ENCODE assay signal across 2 cellular contexts in the genomic region with DNA sequence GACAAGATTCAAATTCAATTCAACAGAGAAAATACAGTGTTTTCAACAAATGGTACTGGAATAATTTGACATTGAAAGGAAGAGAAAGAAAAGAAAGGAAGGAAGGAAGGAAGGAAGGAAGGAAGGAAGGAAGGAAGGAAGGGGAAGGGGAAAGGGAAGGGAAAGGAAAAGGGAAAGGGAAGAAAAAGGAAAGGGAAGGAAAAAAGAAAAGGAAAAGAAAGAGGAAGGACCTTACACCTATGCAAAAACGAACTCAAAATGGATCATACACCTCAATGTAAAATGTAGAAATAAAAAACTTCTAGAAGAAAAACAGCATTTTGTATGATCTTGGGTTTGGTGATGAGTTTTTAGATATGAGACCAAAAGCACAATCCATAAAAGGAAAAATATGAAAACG.
TF ChIP-seq lines count a peak whose summit lies in the region.

No MANE protein-coding gene starts in this region.

TF ChIP-seq in HepG2, 621 proteins besides CTCF, POLR2A, EP300 and RAD21:
- peak; percentile 70 for TF ChIP-seq HNRNPK (IDR thresholded peaks at IDR 0.05; ENCODE audit: low read depth, low read length, poor library complexity, severe bottlenecking)
- no peak for TF ChIP-seq ZSCAN21 (CRISPR knock-in tag; IDR thresholded peaks at IDR 0.05; ENCODE audit: borderline replicate concordance)

TF ChIP-seq in WTC11, 78 proteins besides CTCF, POLR2A, EP300 and RAD21:
- TF ChIP-seq, protein P1, sequence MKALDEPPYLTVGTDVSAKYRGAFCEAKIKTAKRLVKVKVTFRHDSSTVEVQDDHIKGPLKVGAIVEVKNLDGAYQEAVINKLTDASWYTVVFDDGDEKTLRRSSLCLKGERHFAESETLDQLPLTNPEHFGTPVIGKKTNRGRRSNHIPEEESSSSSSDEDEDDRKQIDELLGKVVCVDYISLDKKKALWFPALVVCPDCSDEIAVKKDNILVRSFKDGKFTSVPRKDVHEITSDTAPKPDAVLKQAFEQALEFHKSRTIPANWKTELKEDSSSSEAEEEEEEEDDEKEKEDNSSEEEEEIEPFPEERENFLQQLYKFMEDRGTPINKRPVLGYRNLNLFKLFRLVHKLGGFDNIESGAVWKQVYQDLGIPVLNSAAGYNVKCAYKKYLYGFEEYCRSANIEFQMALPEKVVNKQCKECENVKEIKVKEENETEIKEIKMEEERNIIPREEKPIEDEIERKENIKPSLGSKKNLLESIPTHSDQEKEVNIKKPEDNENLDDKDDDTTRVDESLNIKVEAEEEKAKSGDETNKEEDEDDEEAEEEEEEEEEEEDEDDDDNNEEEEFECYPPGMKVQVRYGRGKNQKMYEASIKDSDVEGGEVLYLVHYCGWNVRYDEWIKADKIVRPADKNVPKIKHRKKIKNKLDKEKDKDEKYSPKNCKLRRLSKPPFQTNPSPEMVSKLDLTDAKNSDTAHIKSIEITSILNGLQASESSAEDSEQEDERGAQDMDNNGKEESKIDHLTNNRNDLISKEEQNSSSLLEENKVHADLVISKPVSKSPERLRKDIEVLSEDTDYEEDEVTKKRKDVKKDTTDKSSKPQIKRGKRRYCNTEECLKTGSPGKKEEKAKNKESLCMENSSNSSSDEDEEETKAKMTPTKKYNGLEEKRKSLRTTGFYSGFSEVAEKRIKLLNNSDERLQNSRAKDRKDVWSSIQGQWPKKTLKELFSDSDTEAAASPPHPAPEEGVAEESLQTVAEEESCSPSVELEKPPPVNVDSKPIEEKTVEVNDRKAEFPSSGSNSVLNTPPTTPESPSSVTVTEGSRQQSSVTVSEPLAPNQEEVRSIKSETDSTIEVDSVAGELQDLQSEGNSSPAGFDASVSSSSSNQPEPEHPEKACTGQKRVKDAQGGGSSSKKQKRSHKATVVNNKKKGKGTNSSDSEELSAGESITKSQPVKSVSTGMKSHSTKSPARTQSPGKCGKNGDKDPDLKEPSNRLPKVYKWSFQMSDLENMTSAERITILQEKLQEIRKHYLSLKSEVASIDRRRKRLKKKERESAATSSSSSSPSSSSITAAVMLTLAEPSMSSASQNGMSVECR (CRISPR knock-in tag; IDR thresholded peaks at IDR 0.05; ENCODE audit: borderline replicate concordance) = no peak
- TF ChIP-seq, protein P2, sequence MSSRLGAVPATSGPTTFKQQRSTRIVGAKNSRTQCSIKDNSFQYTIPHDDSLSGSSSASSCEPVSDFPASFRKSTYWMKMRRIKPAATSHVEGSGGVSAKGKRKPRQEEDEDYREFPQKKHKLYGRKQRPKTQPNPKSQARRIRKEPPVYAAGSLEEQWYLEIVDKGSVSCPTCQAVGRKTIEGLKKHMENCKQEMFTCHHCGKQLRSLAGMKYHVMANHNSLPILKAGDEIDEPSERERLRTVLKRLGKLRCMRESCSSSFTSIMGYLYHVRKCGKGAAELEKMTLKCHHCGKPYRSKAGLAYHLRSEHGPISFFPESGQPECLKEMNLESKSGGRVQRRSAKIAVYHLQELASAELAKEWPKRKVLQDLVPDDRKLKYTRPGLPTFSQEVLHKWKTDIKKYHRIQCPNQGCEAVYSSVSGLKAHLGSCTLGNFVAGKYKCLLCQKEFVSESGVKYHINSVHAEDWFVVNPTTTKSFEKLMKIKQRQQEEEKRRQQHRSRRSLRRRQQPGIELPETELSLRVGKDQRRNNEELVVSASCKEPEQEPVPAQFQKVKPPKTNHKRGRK (CRISPR knock-in tag; IDR thresholded peaks at IDR 0.05; ENCODE audit: borderline replicate concordance) = 0 out of 2 replicates have a peak, but pooled peaks have one; percentile 46
